In the genomic region with DNA sequence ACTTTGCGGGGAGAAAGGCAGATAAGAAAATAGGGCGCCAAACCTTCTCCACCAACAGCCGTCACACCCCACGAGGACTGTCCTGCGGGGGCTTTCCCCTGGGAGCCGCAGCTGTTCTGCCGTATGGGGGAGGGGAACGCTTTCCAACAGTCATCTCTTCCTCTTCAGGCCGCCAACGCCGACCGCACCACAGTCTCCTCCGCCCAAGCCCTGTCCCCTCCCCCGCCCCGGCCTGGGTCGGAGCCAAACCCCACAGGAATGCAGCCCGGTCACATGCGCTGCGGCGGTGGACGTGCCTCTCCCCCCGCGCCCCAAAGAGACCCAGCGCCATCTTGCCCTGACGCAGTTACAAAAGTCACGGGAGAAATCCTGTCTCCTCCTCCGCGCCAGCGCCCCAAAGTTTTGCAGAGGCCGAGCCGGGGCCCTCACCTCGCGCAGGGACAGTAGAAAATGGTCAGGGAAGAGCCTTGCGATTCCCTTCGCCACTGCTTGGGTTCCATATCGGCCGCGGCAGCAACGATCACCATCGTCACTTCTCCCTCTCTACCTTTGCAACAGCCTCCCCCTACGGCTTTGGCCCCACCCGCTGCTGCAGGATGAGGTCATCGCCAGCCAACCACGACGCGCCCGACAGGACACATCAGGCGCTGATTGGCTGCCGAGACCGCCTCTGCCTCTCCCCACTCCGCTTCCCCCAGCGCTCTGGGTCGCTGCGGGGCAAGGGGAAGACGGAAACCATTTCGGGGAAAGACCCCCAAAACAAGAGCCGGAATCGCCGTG, we compare ENCODE assay signal across 8 cellular contexts. TPM values are rescaled to one million over a fixed set of nuclear protein-coding genes. Genes with fewer than 3 reads are reported as not detected.
DNase-seq lines count a peak whose midpoint lies in the region; ATAC-seq, FAIRE-seq and TF ChIP-seq lines count a peak whose summit lies in the region.

No MANE protein-coding gene starts in this region.

- H3K4me1 ChIP-seq in keratinocyte (ENCODE audit: control insufficient read depth, extremely low read depth, insufficient read depth, low read length) = peaks cover 15% of the 10 kb centered on the region

- H3K9ac ChIP-seq in keratinocyte (ENCODE audit: control insufficient read depth, extremely low read depth, insufficient read depth, low read length) = peak overlapping the region; percentile 100

- no peak overlapping the region for H2AFZ ChIP-seq in keratinocyte (ENCODE audit: control insufficient read depth, low read length)

- H3K9me1 ChIP-seq in keratinocyte (ENCODE audit: control insufficient read depth, extremely low read depth, insufficient read depth, low read length) = no peaks in the 10 kb centered on the region

- no peaks in the 10 kb centered on the region for H3K36me3 ChIP-seq in keratinocyte (ENCODE audit: control insufficient read depth in 2 of 2, extremely low read depth in 1 of 2, insufficient read depth in 2 of 2, low read length in 2 of 2)

- peaks cover 2% of the 10 kb centered on the region for H4K20me1 ChIP-seq in keratinocyte (ENCODE audit: control insufficient read depth, extremely low read depth, insufficient read depth, low read length)

- ATAC-seq in GM19043 (IDR thresholded peaks at IDR 0.05; ENCODE audit: low read depth, unreplicated experiment) (peak; percentile 62), HG03354 (IDR thresholded peaks at IDR 0.05; ENCODE audit: poor library complexity, severe bottlenecking, unreplicated experiment) (peak; percentile 72)

- H3K27me3 ChIP-seq in keratinocyte (ENCODE audit: control insufficient read depth, extremely low read depth, insufficient read depth, low read length) = no peaks in the 10 kb centered on the region

- no peak for TF ChIP-seq CTCF in keratinocyte (optimal IDR thresholded peaks at IDR 0.05 in 1 of 3, IDR thresholded peaks at IDR 0.05 in 1 of 3, conservative IDR thresholded peaks at IDR 0.05 in 1 of 3; ENCODE audit: extremely low read depth in 1 of 3, insufficient read depth in 2 of 3, low read length in 3 of 3)

- no peak for FAIRE-seq in keratinocyte (lab: Jason Lieb, UNC)

- dilution Hi-C loops in keratinocyte (cut with MboI; ENCODE audit: extremely low pct_ligation_motif_present, low sequenced_read_pairs) = no loop called here

- peaks cover 91% of the 10 kb centered on the region for H3K79me2 ChIP-seq in keratinocyte (ENCODE audit: control insufficient read depth, insufficient read depth, low read length)

- H3K4me2 ChIP-seq in keratinocyte (ENCODE audit: control insufficient read depth, extremely low read depth, insufficient read depth, low read depth, low read length) = peak overlapping the region; percentile 100

- peak overlapping the region; percentile 94 to 100 (median 100) for H3K4me3 ChIP-seq in keratinocyte (ENCODE audit: control insufficient read depth in 2 of 3, extremely low read depth in 1 of 3, insufficient read depth in 2 of 3, low read depth in 1 of 3, low read length in 3 of 3)

- H3K27ac ChIP-seq in keratinocyte (ENCODE audit: control insufficient read depth, insufficient read depth, low read length) = peak overlapping the region; percentile 100

- DNase-seq in AG20443 (ENCODE audit: low spot score) (peak; percentile 97), NCI-H446 (lab: John Stamatoyannopoulos, UW) (peak; percentile 93 to 96), cerebellar nuclear complex (lab: John Stamatoyannopoulos, UW) (peak; percentile 92 to 98), keratinocyte (ENCODE audit: low read depth, low spot score) (peak; percentile 84)
- peak; percentile 99 for DNase-seq in activated CD4-positive, CD25-positive, alpha-beta regulatory T cell treated with anti-CD3 and anti-CD28 coated beads, Interleukin-2, amount 50 U/mL, for 72 hours
- peak; percentile 99 to 100 (median 100) for DNase-seq in stimulated activated CD4-positive, alpha-beta T cell treated with anti-CD3 and anti-CD28 coated beads, Interleukin-12 subunit alpha, Interleukin-12 subunit beta, amount 100 ng/mL, for 48 hours (ENCODE audit: low read depth in 2 of 3, low spot score in 1 of 3)

- no peaks in the 10 kb centered on the region for H3K9me3 ChIP-seq in keratinocyte (ENCODE audit: control insufficient read depth, low read depth, low read length)

RNA-seq across cellular contexts. Expression of gene KMT2E, which starts 1.3 kb away (rescaled TPM):
- polyA plus RNA-seq in keratinocyte = 3.5 to 12.9 TPM (median 7.9 TPM) in 3 replicates
- polyA plus RNA-seq in keratinocyte (2011; ENCODE audit: low read depth) = 78.4 TPM
- polyA plus RNA-seq in keratinocyte (2011; cell fraction: cytosol; rRNA removed) = 7.6 and 7.7 TPM in 2 replicates
- polyA plus RNA-seq in keratinocyte (2011; cell fraction: nucleus; rRNA removed) = 31.9 and 35.6 TPM in 2 replicates
- 21.5 and 27.1 TPM in 2 replicates for polyA plus RNA-seq in keratinocyte (2012; ENCODE audit: low replicate concordance)
- polyA minus RNA-seq in keratinocyte = 36.9 to 48.3 TPM (median 41.4 TPM) in 3 replicates
- 10.4 TPM for polyA minus RNA-seq in keratinocyte (2011; cell fraction: cytosol; rRNA and poly(A)+ RNA removed)
- polyA minus RNA-seq in keratinocyte (2011; cell fraction: nucleus; rRNA and poly(A)+ RNA removed) = 39.3 and 68.7 TPM in 2 replicates

Comparison
In these comparisons a context has a peak if more than half of its experiments do, and no peak if none do; other contexts are left out.
1. Peak in every context shown above with its lines: DNase-seq, ATAC-seq, H3K4me3 ChIP-seq and H3K27ac ChIP-seq.